Comparison of ENCODE assay signal across 8 cellular contexts in the genomic region with DNA sequence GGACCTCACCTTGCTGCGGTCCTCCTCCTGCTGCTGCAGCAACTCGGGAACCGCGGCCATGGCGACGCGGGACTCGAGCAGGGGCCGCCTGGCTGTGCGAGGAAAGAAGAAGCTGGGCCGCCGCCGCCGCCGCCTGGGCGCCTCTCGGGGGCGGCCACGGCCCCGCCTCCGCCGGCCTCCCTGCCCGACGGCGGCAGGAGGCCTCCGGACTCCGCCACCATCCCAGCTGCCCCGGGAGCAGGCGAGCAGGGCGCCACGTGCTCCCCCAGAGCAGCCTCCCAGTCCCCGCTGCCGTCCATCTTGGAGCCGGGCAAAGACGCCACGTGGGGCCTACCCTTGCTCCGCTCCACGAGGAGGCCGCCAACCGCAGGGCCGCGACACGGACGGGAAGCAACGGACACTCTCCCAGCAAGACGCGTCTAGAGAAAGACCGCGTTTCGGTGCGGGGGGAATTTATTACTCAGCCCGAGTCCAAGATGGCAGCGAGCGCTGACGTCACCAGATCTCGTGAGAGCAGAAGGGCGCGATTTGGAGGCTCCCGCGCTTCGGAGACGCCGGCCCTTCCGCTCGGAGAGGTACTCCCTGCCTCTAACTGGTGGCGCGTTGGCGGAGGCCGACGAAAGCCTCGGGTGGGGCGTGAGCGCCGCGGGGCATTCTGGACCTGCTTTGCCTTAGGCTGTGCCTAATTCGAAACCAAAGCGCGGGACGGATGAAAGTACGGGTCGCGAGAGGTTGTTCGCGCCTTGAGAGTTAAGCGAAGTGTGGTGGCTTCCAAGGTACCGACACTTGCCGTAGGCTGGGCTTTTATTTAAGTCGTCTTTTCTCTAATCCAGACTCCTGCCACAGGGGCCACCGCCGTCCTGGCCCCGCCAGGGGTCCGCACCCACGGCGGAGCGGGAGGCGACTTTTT. TPM values are rescaled to one million over a fixed set of nuclear protein-coding genes. Genes with fewer than 3 reads are reported as not detected.
A peak's percentile ranks its signal among the peaks of the same experiment; 100 is the strongest.
DNase-seq lines count a peak whose midpoint lies in the region; ATAC-seq, FAIRE-seq and TF ChIP-seq lines count a peak whose summit lies in the region.

MGME1 (plus strand) TSS at position 653 of the 910 bp plus-strand sequence. CDS start 842 bp downstream, outside the sequence.
SNX5 (minus strand) TSS at position 429 of the 910 bp plus-strand sequence; CDS start at position 60, 369 bp downstream.

- DNase-seq in GM18507 (ENCODE audit: extremely low spot score, insufficient read length, low read depth) (peak; percentile 94), NCI-H2029 treated with DMSO at 0.1 percent for 48 hours (lab: John Stamatoyannopoulos, UW) (peak; percentile 91), T-helper 9 cell (peak; percentile 99), astrocyte of the cerebellum (ENCODE audit: low read depth) (peak; percentile 99), hepatic stellate cell (ENCODE audit: low spot score) (peak; percentile 97), aorta (peak; percentile 100)

- H3K27ac ChIP-seq in rectal smooth muscle tissue (ENCODE audit: low read depth, low read length), result peak within 1 kb of the TSS; percentile 99
- peak within 1 kb of the TSS; percentile 12 to 87 for H3K27ac ChIP-seq in aorta (ENCODE audit: low read depth in 1 of 2, low read length in 2 of 2)

- peaks cover 26% of the 10 kb centered on the region for H3K4me1 ChIP-seq in rectal smooth muscle tissue (ENCODE audit: control insufficient read depth, insufficient read depth, low read length)
- no peaks in the 10 kb centered on the region for H3K4me1 ChIP-seq in aorta (ENCODE audit: control insufficient read depth in 1 of 2, insufficient read depth in 2 of 2, low read length in 2 of 2)

- peak within 1 kb of the TSS; percentile 89 for H3K9ac ChIP-seq in rectal smooth muscle tissue (ENCODE audit: low read length)

- no peaks in the 10 kb centered on the region for H3K27me3 ChIP-seq in rectal smooth muscle tissue (ENCODE audit: control insufficient read depth, insufficient read depth, low read length)
- no peaks in the 10 kb centered on the region for H3K27me3 ChIP-seq in aorta (ENCODE audit: control insufficient read depth in 1 of 2, insufficient read depth in 2 of 2, low read length in 1 of 2)

- no peaks in the 10 kb centered on the region for H3K9me3 ChIP-seq in aorta (ENCODE audit: control insufficient read depth, low read length)

- peak within 1 kb of the TSS; percentile 90 for H3K4me3 ChIP-seq in astrocyte of the cerebellum (ENCODE audit: low read depth, low read length)
- peak within 1 kb of the TSS; percentile 99 for H3K4me3 ChIP-seq in rectal smooth muscle tissue (ENCODE audit: low read length)
- peak within 1 kb of the TSS; percentile 64 to 93 for H3K4me3 ChIP-seq in aorta (ENCODE audit: low read length in 2 of 2)

- peak; percentile 97 for FAIRE-seq in GM18507 (lab: Jason Lieb, UNC)

- WGBS in aorta, 2 donors, result 0% methylated on average over 80 to 96 of the region's 96 CpGs

- ATAC-seq in HG02981 (IDR thresholded peaks at IDR 0.05; ENCODE audit: unreplicated experiment) (peak; percentile 80), aorta (ENCODE audit: low FRiP score) (peak; percentile 99)

- intact Hi-C loops in aorta (cut with DNase I), result loop anchor here in 1 of 2 donors (5.0 kb wide), 1 partner anchor 286 kb away; the partner anchor contains the start of gene RRBP1

- no peaks in the 10 kb centered on the region for H3K36me3 ChIP-seq in rectal smooth muscle tissue (ENCODE audit: control insufficient read depth, insufficient read depth, low read length)
- H3K36me3 ChIP-seq in aorta (ENCODE audit: control insufficient read depth in 1 of 2, insufficient read depth in 2 of 2, low read length in 1 of 2), result no peaks in the 10 kb centered on the region

- in situ Hi-C loops in astrocyte of the cerebellum (cut with HindIII; ENCODE audit: low sequenced_read_pairs), result no loop called here

- TF ChIP-seq CTCF in astrocyte of the cerebellum (IDR thresholded peaks at IDR 0.05; ENCODE audit: low read depth, low read length, missing control alignments), result no peak

RNA-seq across cellular contexts. Expression of gene MGME1, which starts in this region (rescaled TPM):
- 10 to 100 TPM; 10.8 to 14.7 TPM for total RNA-seq in aorta
- 10 to 100 TPM in 1 of 2 donors, 1 to 10 TPM in 1; 8.8 to 13.4 TPM for polyA plus RNA-seq in aorta

RNA-seq across cellular contexts. Expression of gene SNX5, which starts in this region (rescaled TPM):
- 10 to 100 TPM; 51.2 to 70.9 TPM for total RNA-seq in aorta
- 10 to 100 TPM; 56.1 to 62.5 TPM for polyA plus RNA-seq in aorta

Comparison
In these comparisons a context has a peak if more than half of its experiments do, and no peak if none do; other contexts are left out.
1. Peak in every context shown above with its lines: DNase-seq, ATAC-seq, H3K4me3 ChIP-seq and H3K27ac ChIP-seq.